In genomic region chr9:99259231-99259918, GRCh38 we compare ENCODE assay signal across 8 cellular contexts. TPM values are rescaled to one million over a fixed set of nuclear protein-coding genes. Genes with fewer than 3 reads are reported as not detected.
DNase-seq lines count a peak whose midpoint lies in the region; ATAC-seq and TF ChIP-seq lines count a peak whose summit lies in the region.
"Had no signal": no experiment of that assay in that cellular context is flagged by ENCODE, and none has a peak within 500 bp of the region (broad histone marks: within the 10 kb centered on the region; RNA-seq: fewer than 3 reads in every experiment).

No MANE protein-coding gene starts in this region.

- H3K27ac ChIP-seq in OCI-LY1 (ENCODE audit: low read depth, low read length, poor library complexity, severe bottlenecking), result peak overlapping the region; percentile 80
- H3K27ac ChIP-seq in hepatocyte, result no peak overlapping the region
- no peak overlapping the region for H3K27ac ChIP-seq in WERI-Rb-1
- H3K27ac ChIP-seq: SJSA1 had no signal

- H3K4me3 ChIP-seq in OCI-LY1 (ENCODE audit: low read depth, low read length, poor library complexity, severe bottlenecking) (peak overlapping the region; percentile 25), hepatocyte (no peak overlapping the region), retinal pigment epithelial cell (ENCODE audit: low read length) (peak overlapping the region; percentile 35), WERI-Rb-1 (ENCODE audit: low read depth, low read length) (no peak overlapping the region)
- H3K4me3 ChIP-seq: SJSA1 had no signal

- H3K9me2 ChIP-seq in OCI-LY1 (ENCODE audit: low read depth, low read length), result no peaks in the 10 kb centered on the region
- no peaks in the 10 kb centered on the region for H3K9me2 ChIP-seq in hepatocyte (replicated peaks; ENCODE audit: insufficient read depth)

- 63% methylated on average over 27 of the region's 27 CpGs for whole genome bisulfite sequencing in hepatocyte (ENCODE audit: low lambda C conversion rate, missing lambda C conversion rate)

- no peaks in the 10 kb centered on the region for H3F3A ChIP-seq in OCI-LY1 (ENCODE audit: insufficient read depth, low read length)

- DNase-seq in anterior cingulate cortex (lab: John Stamatoyannopoulos, UW), result peak; percentile 33 to 96 (median 78)
- DNase-seq in hepatocyte (ENCODE audit: low spot score), result peak; percentile 20
- DNase-seq in retinal pigment epithelial cell (ENCODE audit: low read depth), result peak; percentile 45
- no peak for DNase-seq in NCI-H748 treated with DMSO at 0.1 percent for 48 hours (lab: John Stamatoyannopoulos, UW)
- no peak for DNase-seq in WERI-Rb-1

- H2AFZ ChIP-seq in OCI-LY1 (ENCODE audit: low read length) (0 out of 2 replicates have a peak overlapping the region, but pooled peaks have one; percentile 2), hepatocyte (no peak overlapping the region)

- H3K27me3 ChIP-seq in OCI-LY1 (ENCODE audit: insufficient read depth, low read length), result no peaks in the 10 kb centered on the region
- no peaks in the 10 kb centered on the region for H3K27me3 ChIP-seq in hepatocyte
- H3K27me3 ChIP-seq in WERI-Rb-1 (ENCODE audit: insufficient read depth, low read depth, severe bottlenecking), result no peaks in the 10 kb centered on the region
- H3K27me3 ChIP-seq: SJSA1 had no signal

- TF ChIP-seq CTCF in OCI-LY1 (IDR thresholded peaks at IDR 0.05; ENCODE audit: low read length) (no peak), hepatocyte (IDR thresholded peaks at IDR 0.05; ENCODE audit: poor library complexity) (no peak), retinal pigment epithelial cell (conservative IDR thresholded peaks at IDR 0.05; ENCODE audit: low read depth, low read length) (no peak), WERI-Rb-1 (IDR thresholded peaks at IDR 0.05; ENCODE audit: low read depth, low read length) (no peak)

- H3K36me3 ChIP-seq in OCI-LY1 (ENCODE audit: insufficient read depth, low read length), result no peaks in the 10 kb centered on the region
- H3K36me3 ChIP-seq in hepatocyte (replicated peaks; ENCODE audit: insufficient read depth, low read depth), result no peaks in the 10 kb centered on the region
- H3K36me3 ChIP-seq in WERI-Rb-1, result no peaks in the 10 kb centered on the region
- H3K36me3 ChIP-seq: SJSA1 had no signal

- ATAC-seq in GM21529 (IDR thresholded peaks at IDR 0.05; ENCODE audit: unreplicated experiment), result peak; percentile 36

- H3K4me2 ChIP-seq in OCI-LY1 (ENCODE audit: low read length), result peak overlapping the region; percentile 60
- H3K4me2 ChIP-seq in hepatocyte, result peak overlapping the region; percentile 63

- H3K4me1 ChIP-seq in OCI-LY1 (ENCODE audit: insufficient read depth, low read length, severe bottlenecking) (peaks cover 54% of the 10 kb centered on the region), hepatocyte (ENCODE audit: insufficient read depth) (no peaks in the 10 kb centered on the region)
- H3K4me1 ChIP-seq: SJSA1 had no signal

- H3K9me3 ChIP-seq in OCI-LY1 (ENCODE audit: low read length), result no peaks in the 10 kb centered on the region
- no peaks in the 10 kb centered on the region for H3K9me3 ChIP-seq in hepatocyte (ENCODE audit: low read depth)
- no peaks in the 10 kb centered on the region for H3K9me3 ChIP-seq in WERI-Rb-1 (ENCODE audit: severe bottlenecking)
- H3K9me3 ChIP-seq: SJSA1 had no signal

- no peaks in the 10 kb centered on the region for H3K79me2 ChIP-seq in OCI-LY1 (ENCODE audit: insufficient read depth, low read length)
- H3K79me2 ChIP-seq in hepatocyte, result no peaks in the 10 kb centered on the region

- H4K20me1 ChIP-seq in OCI-LY1 (ENCODE audit: insufficient read depth, low read length), result no peaks in the 10 kb centered on the region
- H4K20me1 ChIP-seq in hepatocyte (ENCODE audit: insufficient read depth, poor library complexity, severe bottlenecking), result no peaks in the 10 kb centered on the region

- H3K9ac ChIP-seq in OCI-LY1 (ENCODE audit: low read length), result peak overlapping the region; percentile 45; the same call in 1 of the 2 replicates

RNA-seq across cellular contexts. Expression of gene SEC61B, which starts 37.3 kb away (rescaled TPM):
- 145 and 154 TPM in 2 replicates for total RNA-seq in hepatocyte
- polyA plus RNA-seq in hepatocyte, result 365 and 377 TPM in 2 replicates

RNA-seq across cellular contexts. Expression of gene ALG2, which starts 37.6 kb away (rescaled TPM):
- 51.9 and 55.8 TPM in 2 replicates for total RNA-seq in hepatocyte
- 48.3 and 64.0 TPM in 2 replicates for polyA plus RNA-seq in hepatocyte

Comparison
In these comparisons a context has a peak if more than half of its experiments do, and no peak if none do; other contexts are left out.
1. H3K4me3 ChIP-seq: peak in OCI-LY1 (single experiment) and retinal pigment epithelial cell (single experiment); none in hepatocyte (single experiment) and WERI-Rb-1 (single experiment).
2. DNase-seq: peak in anterior cingulate cortex (58 of 58), hepatocyte (single experiment) and retinal pigment epithelial cell (single experiment); none in NCI-H748 treated with DMSO at 0.1 percent for 48 hours (single experiment) and WERI-Rb-1 (single experiment).